ENCODE assay signal across 9 cellular contexts in genomic region chr12:69471667-69472385, GRCh38. TPM values are rescaled to one million over a fixed set of nuclear protein-coding genes. Genes with fewer than 3 reads are reported as not detected.
DNase-seq lines count a peak whose midpoint lies in the region; ATAC-seq and TF ChIP-seq lines count a peak whose summit lies in the region.
"Had no signal": no experiment of that assay in that cellular context is flagged by ENCODE, and none has a peak within 500 bp of the region (broad histone marks: within the 10 kb centered on the region; RNA-seq: fewer than 3 reads in every experiment).

No MANE protein-coding gene starts in this region.

- no peak for ATAC-seq in psoas muscle
- ATAC-seq in GM19452 (IDR thresholded peaks at IDR 0.05; ENCODE audit: unreplicated experiment), result no peak
- no peak for ATAC-seq in GM21447 (IDR thresholded peaks at IDR 0.05; ENCODE audit: unreplicated experiment)
- ATAC-seq: mucosa of descending colon had no signal

- no peak for DNase-seq in GM12865 (ENCODE audit: low read depth)
- peak; percentile 21 for DNase-seq in RKO (ENCODE audit: low spot score)
- DNase-seq in epithelial cell of esophagus (ENCODE audit: low read depth), result no peak
- DNase-seq in psoas muscle, result no peak
- no peak for DNase-seq in SKM-1 (lab: John Stamatoyannopoulos, UW; ENCODE audit: unreplicated experiment)
- DNase-seq in mucosa of gallbladder (ENCODE audit: low spot score), result no peak
- DNase-seq: mucosa of descending colon had no signal

- WGBS in psoas muscle, 3 donors, result 61 to 77% (median 66%) methylated on average over 5 of the region's 5 CpGs

- H3K4me3 ChIP-seq in GM12865 (ENCODE audit: low read depth, low read length) (peak overlapping the region; percentile 76), epithelial cell of esophagus (ENCODE audit: low read length) (peak overlapping the region; percentile 91), psoas muscle (peak overlapping the region; percentile 71)

- H3K27me3 ChIP-seq in psoas muscle (ENCODE audit: insufficient read depth in 3 of 3, low read length in 2 of 3), result no peaks in the 10 kb centered on the region

- no peak for TF ChIP-seq CTCF in GM12865 (IDR thresholded peaks at IDR 0.05; ENCODE audit: insufficient read depth, low read depth, low read length, missing control alignments)
- no peak for TF ChIP-seq CTCF in epithelial cell of esophagus (IDR thresholded peaks at IDR 0.05; ENCODE audit: insufficient read depth, low read depth, low read length, missing control alignments)
- no peak for TF ChIP-seq CTCF in psoas muscle (IDR thresholded peaks at IDR 0.05)

- intact Hi-C loops in psoas muscle (cut with DNase I), result loop anchor here (2.0 to 10.0 kb wide), 2 partner anchors 53 to 99 kb away; no protein-coding TSS in a partner anchor

- no peak overlapping the region for H3K27ac ChIP-seq in psoas muscle

- H3K4me1 ChIP-seq in psoas muscle, result peaks cover 47% of the 10 kb centered on the region

- H3K36me3 ChIP-seq in psoas muscle (ENCODE audit: insufficient read depth in 1 of 2, low read depth in 1 of 2), result no peaks in the 10 kb centered on the region

- no peaks in the 10 kb centered on the region for H3K9me3 ChIP-seq in psoas muscle
- H3K9me3 ChIP-seq: mucosa of descending colon had no signal

RNA-seq across cellular contexts. Expression of gene FRS2, which starts 1.6 kb away (rescaled TPM):
- total RNA-seq in psoas muscle (10 to 100 TPM; 12.8 to 18.9 (median 15.0) TPM), mucosa of gallbladder (31.1 TPM)
- polyA plus RNA-seq in psoas muscle, result 10 to 100 TPM in 1 of 3 donors, 1 to 10 TPM in 2; 3.6 to 16.8 (median 4.0) TPM
